In genomic region chr4:27000820-27001219, GRCh38 we compare ENCODE assay signal across 8 cellular contexts.
A peak's percentile ranks its signal among the peaks of the same experiment; 100 is the strongest.
DNase-seq lines count a peak whose midpoint lies in the region; TF ChIP-seq lines count a peak whose summit lies in the region.

No MANE protein-coding gene starts in this region.

- H4K5ac ChIP-seq in H9 (ENCODE audit: insufficient read length, low read depth, low read length): no peak overlapping the region

- peak; percentile 1 for DNase-seq in NCI-H146 (lab: John Stamatoyannopoulos, UW)
- no peak for DNase-seq in NCI-H146 treated with DMSO at 0.1 percent for 48 hours (lab: John Stamatoyannopoulos, UW; ENCODE audit: unreplicated experiment)
- DNase-seq in H9: no peak
- DNase-seq in OCI-LY7 (ENCODE audit: low spot score): peak; percentile 70
- no peak for DNase-seq in mesothelial cell of epicardium (ENCODE audit: low spot score in 2 of 2, unreplicated experiment in 2 of 2)
- DNase-seq in activated effector memory CD4-positive, alpha-beta T cell treated with Interleukin-2 at 50 U/mL for 16 hours: no peak
- DNase-seq in 8988T: no peak
- no peak for DNase-seq in NOMO-1 treated with DMSO at 0.1 percent for 48 hours (lab: John Stamatoyannopoulos, UW; ENCODE audit: unreplicated experiment)

- no peak overlapping the region for H2BK15ac ChIP-seq in H9 (ENCODE audit: low read depth, low read length)

- no TSS peak for BruUV-seq in OCI-LY7 (replicated peaks; lab: Mats Ljungman, UMichigan)

- H3K27me3 ChIP-seq in H9 (ENCODE audit: insufficient read depth, low read length): no peaks in the 10 kb centered on the region

- POLR2A ChIA-PET in OCI-LY7 (lab: Charles Lee): interaction anchor here (0.9 to 8.8 kb wide), 8 partner anchors 9 to 177 kb away, joined by 3 to 112 read pairs (median 4); no protein-coding TSS in a partner anchor

- H3K27me3 Mint-ChIP-seq in H9 (ENCODE audit: low read depth) (no peaks in the 10 kb centered on the region), mesothelial cell of epicardium (ENCODE audit: low read depth) (no peaks in the 10 kb centered on the region)

- CTCF ChIA-PET in OCI-LY7 (lab: Charles Lee; ENCODE audit: unreplicated experiment): no interaction called here

- no peaks in the 10 kb centered on the region for H3K9me2 ChIP-seq in OCI-LY7 (ENCODE audit: insufficient read depth, low read length)

- H3K14ac ChIP-seq in H9 (ENCODE audit: insufficient read depth, low read length): no peak overlapping the region

- H4K8ac ChIP-seq in H9 (replicated peaks; ENCODE audit: insufficient read length, low read depth, low read length): no peak overlapping the region

- intact Hi-C loops in OCI-LY7 (cut with micrococcal nuclease; ENCODE audit: unreplicated experiment): loop anchor here (1.0 to 5.0 kb wide), 2 partner anchors 8 to 64 kb away; no protein-coding TSS in a partner anchor

- H3K9me3 ChIP-seq in H9 (ENCODE audit: control insufficient read depth, low read depth, low read length) (no peaks in the 10 kb centered on the region), OCI-LY7 (ENCODE audit: low read length) (no peaks in the 10 kb centered on the region)

- H3K4ac ChIP-seq in H9 (ENCODE audit: low read depth, low read length): no peak overlapping the region

- TF ChIP-seq CTCF in H9 (conservative IDR thresholded peaks at IDR 0.05) (peak; percentile 45), OCI-LY7 (conservative IDR thresholded peaks at IDR 0.05; ENCODE audit: low read length) (peak; percentile 77), mesothelial cell of epicardium (IDR thresholded peaks at IDR 0.05; ENCODE audit: unreplicated experiment) (peak; percentile 47)

- no peak overlapping the region for H3K9ac ChIP-seq in H9 (ENCODE audit: extremely low read depth, insufficient read length, low read length)

- H2AFZ ChIP-seq in H9 (ENCODE audit: low read length): no peak overlapping the region
- H2AFZ ChIP-seq in OCI-LY7 (ENCODE audit: low read length): no peak overlapping the region

- no CpG with 5 or more reads among the region's 1 CpG for WGBS in H9 (ENCODE audit: extremely low coverage, insufficient read length, low lambda C conversion rate)

- H3K36me3 Mint-ChIP-seq in H9 (ENCODE audit: insufficient read depth in 1 of 3, low read depth in 3 of 3): peaks cover 0 to 1% (median 0%) of the 10 kb centered on the region in 3 experiments; a peak in 2 of 7 replicates
- H3K36me3 Mint-ChIP-seq in mesothelial cell of epicardium: peaks cover 6% of the 10 kb centered on the region

- no peak overlapping the region; a peak in 1 of 7 replicates for H3K27ac Mint-ChIP-seq in H9
- H3K27ac Mint-ChIP-seq in mesothelial cell of epicardium: no peak overlapping the region

- H3K27ac ChIP-seq in H9 (ENCODE audit: insufficient read length, low read depth, low read length) (no peak overlapping the region), OCI-LY7 (ENCODE audit: low read depth, low read length, poor library complexity, severe bottlenecking) (peak overlapping the region; percentile 38)

- H3K36me3 ChIP-seq in OCI-LY7 (ENCODE audit: insufficient read depth, low read length): peaks cover 79% of the 10 kb centered on the region

- no peak overlapping the region for H3K4me3 ChIP-seq in OCI-LY7 (ENCODE audit: low read depth, low read length, poor library complexity, severe bottlenecking)

- no peak overlapping the region for H2BK120ac ChIP-seq in H9 (ENCODE audit: low read depth, low read length, poor library complexity, severe bottlenecking)

- H3K4me1 Mint-ChIP-seq in H9: peaks cover 9 to 11% of the 10 kb centered on the region in 2 experiments
- H3K4me1 Mint-ChIP-seq in mesothelial cell of epicardium: peaks cover 23% of the 10 kb centered on the region

- H3K79me2 ChIP-seq in H9 (ENCODE audit: insufficient read depth, low read length): no peaks in the 10 kb centered on the region
- peaks cover 92% of the 10 kb centered on the region for H3K79me2 ChIP-seq in OCI-LY7 (ENCODE audit: insufficient read depth, low read depth, low read length)

- H3K9me3 Mint-ChIP-seq in H9: no peaks in the 10 kb centered on the region; a peak in 1 of 5 replicates
- no peaks in the 10 kb centered on the region for H3K9me3 Mint-ChIP-seq in mesothelial cell of epicardium

- H4K20me1 ChIP-seq in H9 (ENCODE audit: control insufficient read depth, insufficient read depth, insufficient read length) (no peaks in the 10 kb centered on the region), OCI-LY7 (ENCODE audit: insufficient read depth, low read length) (no peaks in the 10 kb centered on the region)

- H2AK5ac ChIP-seq in H9 (ENCODE audit: insufficient read length, low read length): no peak overlapping the region

- no peak overlapping the region for H4K91ac ChIP-seq in H9 (ENCODE audit: insufficient read length, low read depth, low read length)

- H3K23me2 ChIP-seq in H9 (ENCODE audit: insufficient read length, low read depth, low read length, poor library complexity, severe bottlenecking): no peaks in the 10 kb centered on the region

- H2BK12ac ChIP-seq in H9 (ENCODE audit: insufficient read length, low read depth, low read length): no peak overlapping the region

- H3K79me1 ChIP-seq in H9 (ENCODE audit: insufficient read depth, low read depth, low read length, poor library complexity, severe bottlenecking): no peaks in the 10 kb centered on the region

- no peak overlapping the region for H3K23ac ChIP-seq in H9 (ENCODE audit: insufficient read length, low read depth, low read length)

- H3T11ph ChIP-seq in H9 (ENCODE audit: low read length): no peak overlapping the region

- H3K56ac ChIP-seq in H9 (ENCODE audit: insufficient read length, low read depth, low read length): no peak overlapping the region

- H3K4me2 ChIP-seq in H9 (ENCODE audit: insufficient read depth, insufficient read length, low read length) (no peak overlapping the region), OCI-LY7 (ENCODE audit: low read length) (no peak overlapping the region)

- H3K4me3 Mint-ChIP-seq in H9 (no peak overlapping the region), mesothelial cell of epicardium (no peak overlapping the region)

- H3K4me1 ChIP-seq in H9 (ENCODE audit: insufficient read depth, low read length): peaks cover 2% of the 10 kb centered on the region; the same call in 1 of the 2 replicates
- peaks cover 65% of the 10 kb centered on the region for H3K4me1 ChIP-seq in OCI-LY7 (ENCODE audit: insufficient read depth, low read length, poor library complexity, severe bottlenecking)

- H3K18ac ChIP-seq in H9 (ENCODE audit: insufficient read length, low read depth, low read length): no peak overlapping the region

- no peak overlapping the region for H2BK20ac ChIP-seq in H9 (ENCODE audit: low read depth, low read length, poor library complexity, severe bottlenecking)

- H2BK5ac ChIP-seq in H9 (ENCODE audit: insufficient read length, low read length): no peak overlapping the region

Comparison
In these comparisons a context has a peak if more than half of its experiments do, and no peak if none do; other contexts are left out.
1. DNase-seq: peak in NCI-H146 (single experiment) and OCI-LY7 (single experiment); none in NCI-H146 treated with DMSO at 0.1 percent for 48 hours (single experiment), H9 (single experiment), mesothelial cell of epicardium (0 of 2), activated effector memory CD4-positive, alpha-beta T cell treated with Interleukin-2 at 50 U/mL for 16 hours (single experiment), 8988T (single experiment) and NOMO-1 treated with DMSO at 0.1 percent for 48 hours (single experiment).
2. Peak in every context shown above with its lines, with median percentiles within 50 percentile points of each other: CTCF ChIP-seq.